22 cellular contexts compared by ENCODE assay signal in genomic region chr4:125486354-125486753, GRCh38.
DNase-seq lines count a peak whose midpoint lies in the region; ATAC-seq and TF ChIP-seq lines count a peak whose summit lies in the region.
"Had no signal": no experiment of that assay in that cellular context is flagged by ENCODE, and none has a peak within 500 bp of the region (broad histone marks: within the 10 kb centered on the region; RNA-seq: fewer than 3 reads in every experiment).

No MANE protein-coding gene starts in this region.

- H3K9me3 ChIP-seq in trophoblast cell (ENCODE audit: insufficient read depth, low read depth, low read length), result peaks cover 3% of the 10 kb centered on the region
- H3K9me3 ChIP-seq in mesenchymal stem cell (ENCODE audit: control insufficient read depth, low read length), result no peaks in the 10 kb centered on the region
- H3K9me3 ChIP-seq: BE2C had no signal

- WGBS in trophoblast cell (ENCODE audit: extremely low coverage, insufficient coverage, insufficient read length), result no CpG with 5 or more reads among the region's 3 CpGs
- WGBS in mesenchymal stem cell, result 92% methylated on average over 2 of the region's 3 CpGs

- no peaks in the 10 kb centered on the region for H3K4me1 Mint-ChIP-seq in brain
- H3K4me1 Mint-ChIP-seq: CD14-positive monocyte; CD8-positive, alpha-beta memory T cell; GM23338; H9 had no signal

- H3K9me3 Mint-ChIP-seq in brain, result peaks cover 0 to 6% (median 0%) of the 10 kb centered on the region in 5 experiments
- H3K9me3 Mint-ChIP-seq: GM23338, H9, HFFc6 had no signal

- H3K79me1 ChIP-seq in trophoblast cell (ENCODE audit: low read length) (no peaks in the 10 kb centered on the region), mesenchymal stem cell (replicated peaks; ENCODE audit: low read length, poor library complexity, severe bottlenecking) (no peaks in the 10 kb centered on the region)

- no peak overlapping the region for H2BK15ac ChIP-seq in mesenchymal stem cell (ENCODE audit: low read depth, poor library complexity, severe bottlenecking)

- H3K4ac ChIP-seq in trophoblast cell (ENCODE audit: low read depth, low read length), result no peak overlapping the region
- H3K4ac ChIP-seq in mesenchymal stem cell (ENCODE audit: low read depth in 1 of 2, low read length in 2 of 2), result no peak overlapping the region

- no peaks in the 10 kb centered on the region for H3K79me2 ChIP-seq in trophoblast cell (ENCODE audit: control insufficient read depth, insufficient read depth, low read length, poor library complexity)

- no peaks in the 10 kb centered on the region for H3K27me3 Mint-ChIP-seq in brain
- H3K27me3 Mint-ChIP-seq: CD4-positive, alpha-beta T cell; CD8-positive, alpha-beta memory T cell had no signal

- H3K27ac Mint-ChIP-seq in brain, result peak overlapping the region in 3 of 5 experiments; percentile 35 to 73 (median 47)
- H3K27ac Mint-ChIP-seq: CD14-positive monocyte; CD4-positive, alpha-beta T cell; CD8-positive, alpha-beta memory T cell; GM23338; H9; HFFc6 had no signal

- DNase-seq in NCI-H1694 (lab: John Stamatoyannopoulos, UW), result peak; percentile 2
- no peak for DNase-seq in NCI-H1694 treated with DMSO at 0.1 percent for 48 hours (lab: John Stamatoyannopoulos, UW)
- peak; percentile 72 for DNase-seq in NCI-H82 (lab: John Stamatoyannopoulos, UW)
- no peak for DNase-seq in trophoblast cell
- no peak for DNase-seq in mesenchymal stem cell
- no peak for DNase-seq in NCI-H2196 (lab: John Stamatoyannopoulos, UW; ENCODE audit: unreplicated experiment)
- DNase-seq: BE2C; CD4-positive, alpha-beta T cell; CD8-positive, alpha-beta memory T cell; DMS 273 treated with DMSO at 0.1 percent for 48 hours; DMS79; EL; GDM1; H9; HFFc6 had no signal

- peaks cover 67% of the 10 kb centered on the region for H3K36me3 Mint-ChIP-seq in brain
- H3K36me3 Mint-ChIP-seq: CD14-positive monocyte; CD8-positive, alpha-beta memory T cell had no signal

- H4K91ac ChIP-seq in trophoblast cell (ENCODE audit: low read depth, low read length) (no peak overlapping the region), mesenchymal stem cell (ENCODE audit: low read length) (no peak overlapping the region)

- peak overlapping the region in 1 of 5 experiments; percentile 23 for H3K4me3 Mint-ChIP-seq in brain
- H3K4me3 Mint-ChIP-seq: CD14-positive monocyte; CD4-positive, alpha-beta T cell; CD8-positive, alpha-beta memory T cell; GM23338; H9; HFFc6 had no signal

- no peak overlapping the region for H3K18ac ChIP-seq in trophoblast cell (ENCODE audit: low read length)
- H3K18ac ChIP-seq in mesenchymal stem cell (ENCODE audit: low read depth in 1 of 2, low read length in 2 of 2), result no peak overlapping the region

- H3K36me3 ChIP-seq in trophoblast cell (ENCODE audit: control insufficient read depth in 1 of 2, insufficient read depth in 2 of 2, low read length in 2 of 2), result no peaks in the 10 kb centered on the region
- peaks cover 16 to 36% of the 10 kb centered on the region in 2 experiments for H3K36me3 ChIP-seq in mesenchymal stem cell (ENCODE audit: control insufficient read depth in 1 of 2, insufficient read depth in 2 of 2, low read depth in 1 of 2, low read length in 2 of 2)
- H3K36me3 ChIP-seq: BE2C; BLaER1 treated with 17β-estradiol and CSF1 and Interleukin-3, amounts not matched to agents 10 nM and 100 nM had no signal

- H2BK12ac ChIP-seq in trophoblast cell (ENCODE audit: low read length), result no peak overlapping the region
- no peak overlapping the region for H2BK12ac ChIP-seq in mesenchymal stem cell (ENCODE audit: low read length in 2 of 2)

- H3K27me3 ChIP-seq in trophoblast cell (ENCODE audit: insufficient read depth, low read length) (no peaks in the 10 kb centered on the region), mesenchymal stem cell (ENCODE audit: control insufficient read depth in 1 of 2, insufficient read depth in 1 of 2, low read length in 2 of 2) (no peaks in the 10 kb centered on the region)
- H3K27me3 ChIP-seq: BE2C; BLaER1 treated with 17β-estradiol and CSF1 and Interleukin-3, amounts not matched to agents 10 nM and 100 nM had no signal

- no peak overlapping the region for H3K14ac ChIP-seq in trophoblast cell (ENCODE audit: low read length)
- no peak overlapping the region for H3K14ac ChIP-seq in mesenchymal stem cell (ENCODE audit: low read length in 2 of 2)

- H3K4me2 ChIP-seq in trophoblast cell (ENCODE audit: low read length), result no peak overlapping the region
- no peak overlapping the region for H3K4me2 ChIP-seq in mesenchymal stem cell (ENCODE audit: low read length, poor library complexity, severe bottlenecking)
- H3K4me2 ChIP-seq: BLaER1 treated with 17β-estradiol and CSF1 and Interleukin-3, amounts not matched to agents 10 nM and 100 nM; GM23338 had no signal

- H3K4me3 ChIP-seq in trophoblast cell (ENCODE audit: low read depth, low read length) (no peak overlapping the region), mesenchymal stem cell (ENCODE audit: insufficient read depth in 1 of 2, low read depth in 1 of 2, low read length in 2 of 2) (no peak overlapping the region)
- H3K4me3 ChIP-seq: BLaER1 treated with 17β-estradiol and CSF1 and Interleukin-3, amounts not matched to agents 10 nM and 100 nM; GM12878; GM23338 had no signal

- no peak overlapping the region for H3K27ac ChIP-seq in trophoblast cell (ENCODE audit: low read depth, low read length)
- H3K27ac ChIP-seq in mesenchymal stem cell (ENCODE audit: low read length, poor library complexity, severe bottlenecking), result no peak overlapping the region
- H3K27ac ChIP-seq: 22Rv1; BLaER1 treated with 17β-estradiol and CSF1 and Interleukin-3, amounts not matched to agents 10 nM and 100 nM had no signal

- H4K8ac ChIP-seq in trophoblast cell (ENCODE audit: low read depth, low read length), result no peak overlapping the region
- H4K8ac ChIP-seq in mesenchymal stem cell (ENCODE audit: low read length), result no peak overlapping the region

- ATAC-seq in HG02870 (IDR thresholded peaks at IDR 0.05; ENCODE audit: unreplicated experiment), result no peak
- ATAC-seq: GM12878, GM23338 had no signal

- no peak overlapping the region for H2BK5ac ChIP-seq in trophoblast cell (ENCODE audit: low read depth, low read length, poor library complexity)
- no peak overlapping the region for H2BK5ac ChIP-seq in mesenchymal stem cell (ENCODE audit: low read depth, low read length, poor library complexity, severe bottlenecking)

- H2BK120ac ChIP-seq in trophoblast cell (ENCODE audit: insufficient read depth, low read length, poor library complexity) (no peak overlapping the region), mesenchymal stem cell (ENCODE audit: low read depth, low read length) (no peak overlapping the region)

- H4K12ac ChIP-seq in trophoblast cell (ENCODE audit: low read depth, low read length), result no peak overlapping the region

- H3K23ac ChIP-seq in trophoblast cell (ENCODE audit: low read length) (no peak overlapping the region), mesenchymal stem cell (ENCODE audit: low read length in 2 of 2) (no peak overlapping the region)

- H2AK5ac ChIP-seq in trophoblast cell (ENCODE audit: low read length) (no peak overlapping the region), mesenchymal stem cell (ENCODE audit: low read length, severe bottlenecking) (no peak overlapping the region)

- H3K4me1 ChIP-seq in trophoblast cell (ENCODE audit: control insufficient read depth in 1 of 2, insufficient read depth in 2 of 2, low read length in 2 of 2), result no peaks in the 10 kb centered on the region
- H3K4me1 ChIP-seq in mesenchymal stem cell (ENCODE audit: control insufficient read depth, insufficient read depth, low read depth, low read length), result no peaks in the 10 kb centered on the region

- H2AFZ ChIP-seq in trophoblast cell (ENCODE audit: insufficient read depth, low read length, poor library complexity) (no peak overlapping the region), mesenchymal stem cell (ENCODE audit: low read depth, low read length) (no peak overlapping the region)
- H2AFZ ChIP-seq: GM23338 had no signal

- no peak for TF ChIP-seq CTCF in brain (conservative IDR thresholded peaks at IDR 0.05)

- H3K9ac ChIP-seq in trophoblast cell (ENCODE audit: low read length) (peak overlapping the region; percentile 56), mesenchymal stem cell (ENCODE audit: low read length) (no peak overlapping the region)
- H3K9ac ChIP-seq: BLaER1 treated with 17β-estradiol and CSF1 and Interleukin-3, amounts not matched to agents 10 nM and 100 nM had no signal

Comparison
In these comparisons a context has a peak if more than half of its experiments do, and no peak if none do; other contexts are left out.
1. DNase-seq: peak in NCI-H1694 (single experiment) and NCI-H82 (single experiment); none in NCI-H1694 treated with DMSO at 0.1 percent for 48 hours (single experiment), trophoblast cell (0 of 2), mesenchymal stem cell (single experiment) and NCI-H2196 (single experiment).